In genomic region chr5:149325894-149326293, GRCh38 we compare ENCODE assay signal across 19 cellular contexts. TPM values are rescaled to one million over a fixed set of nuclear protein-coding genes. Genes with fewer than 3 reads are reported as not detected.
"Had no signal": no experiment of that assay in that cellular context is flagged by ENCODE, and none has a peak within 500 bp of the region (broad histone marks: within the 10 kb centered on the region; RNA-seq: fewer than 3 reads in every experiment).

No MANE protein-coding gene starts in this region.

- H3K36me3 ChIP-seq: adrenal gland, brain microvascular endothelial cell, upper lobe of right lung had no signal

- H3K27me3 ChIP-seq: adrenal gland, brain microvascular endothelial cell, sigmoid colon, stomach, testis, upper lobe of right lung had no signal

- ATAC-seq: activated T-cell treated with anti-CD3 and anti-CD28 coated beads, Interleukin-2, amount 50 U/mL, for 4 hours; left lobe of liver; upper lobe of right lung had no signal

- H3K27ac ChIP-seq: adrenal gland, brain microvascular endothelial cell, sigmoid colon, stomach, testis had no signal

- H3K4me3 ChIP-seq: adrenal gland, sigmoid colon, stomach, testis, upper lobe of right lung had no signal

- DNase-seq: activated CD4-positive, alpha-beta memory T cell treated with anti-CD3 and anti-CD28 coated beads for 36 hours; activated effector memory CD4-positive, alpha-beta T cell treated with anti-CD3 and anti-CD28 coated beads, Interleukin-2, amount 50 U/mL, for 16 hours; activated T-cell treated with anti-CD3 and anti-CD28 coated beads, Interleukin-2, amount 50 U/mL, for 4 hours; adrenal gland; brain microvascular endothelial cell; effector CD8-positive, alpha-beta T cell; islet precursor cell; occipital lobe; sigmoid colon; SK-N-SH; stimulated activated CD4-positive, alpha-beta T cell treated with anti-CD3 and anti-CD28 coated beads, Interleukin-12 subunit alpha, Interleukin-12 subunit beta, amount 100 ng/mL, for 4 hours; stimulated activated CD4-positive, alpha-beta T cell treated with anti-CD3 and anti-CD28 coated beads, Interleukin-2, amount 100 ng/mL, for 24 hours; stomach; T-helper 1 cell; T1000; testis; upper lobe of right lung had no signal

- H3K9me3 ChIP-seq: adrenal gland, sigmoid colon, SK-N-SH, stomach, testis, upper lobe of right lung had no signal

RNA-seq across cellular contexts. Expression of gene IL17B, which starts 53.2 kb away (rescaled TPM):
- total RNA-seq: activated CD4-positive, alpha-beta memory T cell treated with anti-CD3 and anti-CD28 coated beads for 36 hours; activated T-cell treated with anti-CD3 and anti-CD28 coated beads, Interleukin-2, amount 50 U/mL, for 4 hours; left lobe of liver; occipital lobe; pulmonary artery endothelial cell; upper lobe of right lung had no signal

RNA-seq across cellular contexts. Expression of gene AFAP1L1, which starts 54.2 kb away (rescaled TPM):
- total RNA-seq: activated CD4-positive, alpha-beta memory T cell treated with anti-CD3 and anti-CD28 coated beads for 36 hours had no signal
